In the genomic region with DNA sequence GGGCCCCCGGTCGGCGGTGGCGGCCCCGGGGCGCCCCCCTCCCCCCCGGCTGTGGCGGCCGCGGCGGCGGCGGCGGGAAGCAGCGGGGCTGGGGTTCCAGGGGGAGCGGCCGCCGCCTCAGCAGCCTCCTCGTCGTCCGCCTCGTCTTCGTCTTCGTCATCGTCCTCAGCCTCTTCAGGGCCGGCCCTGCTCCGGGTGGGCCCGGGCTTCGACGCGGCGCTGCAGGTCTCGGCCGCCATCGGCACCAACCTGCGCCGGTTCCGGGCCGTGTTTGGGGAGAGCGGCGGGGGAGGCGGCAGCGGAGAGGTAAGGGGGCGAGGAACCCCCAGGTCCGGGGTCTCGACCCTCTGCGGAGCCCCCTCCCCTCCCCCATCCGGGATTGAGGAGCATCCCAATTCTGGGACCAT, we compare ENCODE assay signal across 8 cellular contexts. TPM values are rescaled to one million over a fixed set of nuclear protein-coding genes. Genes with fewer than 3 reads are reported as not detected.
DNase-seq lines count a peak whose midpoint lies in the region; ATAC-seq and TF ChIP-seq lines count a peak whose summit lies in the region.

No MANE protein-coding gene starts in this region.

- no peaks in the 10 kb centered on the region for H3K9me3 ChIP-seq in fibroblast of lung (ENCODE audit: control insufficient read depth, insufficient read depth, low read depth, low read length)

- H3K4me3 ChIP-seq in fibroblast of lung (replicated peaks in 1 of 4; ENCODE audit: control extremely low read depth in 1 of 4, insufficient read depth in 1 of 4, low read depth in 3 of 4, low read length in 4 of 4) = peak overlapping the region; percentile 69 to 91 (median 80)

- H2AFZ ChIP-seq in fibroblast of lung (ENCODE audit: low read length) = no peak overlapping the region

- peaks cover 7% of the 10 kb centered on the region for H4K20me1 ChIP-seq in fibroblast of lung (ENCODE audit: control insufficient read depth, extremely low read depth, insufficient read depth, low read length)

- peak; percentile 3 for ATAC-seq in HG03457 (IDR thresholded peaks at IDR 0.05; ENCODE audit: unreplicated experiment)
- peak; percentile 15 for ATAC-seq in omental fat pad (ENCODE audit: low FRiP score)

- H3K79me2 ChIP-seq in fibroblast of lung (ENCODE audit: control insufficient read depth, insufficient read depth, low read length) = peaks cover 51% of the 10 kb centered on the region

- H3K27ac ChIP-seq in fibroblast of lung (ENCODE audit: insufficient read depth, low read length) = peak overlapping the region; percentile 79

- peak; percentile 60 for DNase-seq in activated naive CD4-positive, alpha-beta T cell treated with Interleukin-2 at 50 U/mL for 16 hours
- DNase-seq in activated naive CD4-positive, alpha-beta T cell treated with anti-CD3 and anti-CD28 coated beads, Interleukin-2, amount 50 U/mL, for 16 hours = no peak
- DNase-seq in activated CD4-positive, alpha-beta T cell treated with anti-CD3 and anti-CD28 coated beads, Interleukin-2, amount 50 U/mL, for 4 hours = peak; percentile 23 to 37
- DNase-seq in fibroblast of lung (ENCODE audit: low read depth in 2 of 2) (peak in 1 of 2 donors; percentile 21), omental fat pad (ENCODE audit: low spot score) (no peak), CD1c-positive myeloid dendritic cell (ENCODE audit: extremely low spot score) (no peak), GM20000 (ENCODE audit: low spot score) (no peak)

- no peaks in the 10 kb centered on the region for H3K36me3 ChIP-seq in fibroblast of lung (ENCODE audit: control insufficient read depth, insufficient read depth, low read length)

- peak overlapping the region; percentile 28 for H3K4me2 ChIP-seq in fibroblast of lung (ENCODE audit: extremely low read depth, insufficient read depth, low read length)

- no peaks in the 10 kb centered on the region for H3K27me3 ChIP-seq in fibroblast of lung (ENCODE audit: control insufficient read depth, insufficient read depth, low read length)

- H3K9ac ChIP-seq in fibroblast of lung (ENCODE audit: insufficient read depth, low read length) = peak overlapping the region; percentile 87

- H3K4me1 ChIP-seq in fibroblast of lung (ENCODE audit: control insufficient read depth, extremely low read depth, insufficient read depth, low read length) = peaks cover 10% of the 10 kb centered on the region

- TF ChIP-seq CTCF in fibroblast of lung (conservative IDR thresholded peaks at IDR 0.05 in 1 of 2, IDR thresholded peaks at IDR 0.05 in 1 of 2; ENCODE audit: low read depth in 1 of 2, low read length in 2 of 2) (no peak), omental fat pad (IDR thresholded peaks at IDR 0.05) (no peak), GM20000 (IDR thresholded peaks at IDR 0.05; ENCODE audit: extremely low read depth, missing control alignments) (no peak)

RNA-seq across cellular contexts. Expression of gene KMT2A, which starts 0.3 kb away (rescaled TPM):
- total RNA-seq in fibroblast of lung = 19.0 and 33.4 TPM in 2 replicates
- polyA plus RNA-seq in fibroblast of lung = 15.3 and 17.1 TPM in 2 replicates
- 10.5 and 14.7 TPM in 2 replicates for polyA plus RNA-seq in fibroblast of lung (2012)
- polyA minus RNA-seq in fibroblast of lung (ENCODE audit: low replicate concordance) = 76.4 and 107 TPM in 2 replicates
- total RNA-seq in omental fat pad = 10 to 100 TPM; 39.3 to 84.8 (median 51.9) TPM

RNA-seq across cellular contexts. Expression of gene ATP5MG, which starts 35.2 kb away (rescaled TPM):
- 67.3 and 75.6 TPM in 2 replicates for total RNA-seq in fibroblast of lung
- polyA plus RNA-seq in fibroblast of lung = 217 and 293 TPM in 2 replicates
- polyA plus RNA-seq in fibroblast of lung (2012) = 370 and 456 TPM in 2 replicates
- polyA minus RNA-seq in fibroblast of lung (ENCODE audit: low replicate concordance) = 50.1 and 85.5 TPM in 2 replicates
- 10 to 100 TPM; 38.1 to 57.1 (median 51.9) TPM for total RNA-seq in omental fat pad

Comparison
In these comparisons a context has a peak if more than half of its experiments do, and no peak if none do; other contexts are left out.
1. DNase-seq: peak in activated naive CD4-positive, alpha-beta T cell treated with Interleukin-2 at 50 U/mL for 16 hours (single experiment) and activated CD4-positive, alpha-beta T cell treated with anti-CD3 and anti-CD28 coated beads, Interleukin-2, amount 50 U/mL, for 4 hours (2 of 2); none in activated naive CD4-positive, alpha-beta T cell treated with anti-CD3 and anti-CD28 coated beads, Interleukin-2, amount 50 U/mL, for 16 hours (single experiment), omental fat pad (single experiment), CD1c-positive myeloid dendritic cell (single experiment) and GM20000 (single experiment).